8 cellular contexts compared by ENCODE assay signal in the genomic region with DNA sequence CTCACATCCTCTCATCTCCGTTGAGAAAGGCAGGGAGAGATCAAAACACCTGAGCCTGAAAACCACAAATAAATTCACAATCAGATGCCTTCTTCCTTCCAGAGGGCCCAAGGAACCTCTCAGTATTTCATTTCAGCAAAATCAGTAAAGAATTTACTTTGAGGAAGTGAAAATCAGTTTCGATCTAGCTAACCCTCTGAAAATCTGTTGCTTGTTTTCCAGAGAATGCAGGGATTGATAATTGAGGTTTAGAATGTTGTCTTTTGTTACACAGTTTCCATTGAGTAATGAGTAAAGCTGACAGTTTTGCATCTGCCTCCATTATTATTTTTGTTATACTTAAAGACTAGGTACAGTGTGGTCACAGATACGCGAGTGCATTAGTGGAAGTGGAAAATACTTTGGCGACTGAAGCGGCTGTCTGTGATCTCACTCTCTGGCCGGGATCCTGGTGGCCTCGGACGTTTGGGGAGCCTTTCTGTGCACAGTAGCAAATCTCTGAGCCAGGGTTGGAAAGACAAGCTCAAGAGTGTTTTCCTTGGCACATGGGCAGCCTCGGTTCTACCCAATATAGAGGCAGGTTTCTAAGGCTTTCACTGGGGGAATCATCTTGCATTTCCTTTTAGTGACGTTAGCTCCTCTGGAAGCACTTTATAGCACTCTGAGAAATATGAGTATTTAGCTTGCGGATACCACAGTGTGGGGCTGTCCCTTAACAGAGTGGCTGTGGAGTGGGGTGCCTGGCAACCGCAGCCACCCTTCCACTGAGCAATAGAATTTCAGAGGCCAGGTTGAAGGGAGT. TPM values are rescaled to one million over a fixed set of nuclear protein-coding genes. Genes with fewer than 3 reads are reported as not detected.
A peak's percentile ranks its signal among the peaks of the same experiment; 100 is the strongest.
DNase-seq lines count a peak whose midpoint lies in the region; ATAC-seq and TF ChIP-seq lines count a peak whose summit lies in the region.

No MANE protein-coding gene starts in this region.

- peak; percentile 96 for ATAC-seq in Right ventricle myocardium inferior
- peak; percentile 65 to 93 (median 90) for ATAC-seq in heart left ventricle
- ATAC-seq in GM18867 (IDR thresholded peaks at IDR 0.05; ENCODE audit: unreplicated experiment) = no peak

- peak overlapping the region; percentile 55 to 72 for H3K9ac ChIP-seq in stomach smooth muscle (ENCODE audit: low read length in 2 of 2)

- H3K27me3 ChIP-seq in heart left ventricle = no peaks in the 10 kb centered on the region
- H3K27me3 ChIP-seq in stomach smooth muscle (ENCODE audit: control insufficient read depth in 1 of 2, insufficient read depth in 2 of 2, low read length in 2 of 2) = no peaks in the 10 kb centered on the region

- 26 to 45% (median 30%) methylated on average over 13 of the region's 13 CpGs for WGBS in heart left ventricle, 4 donors

- TF ChIP-seq POLR2A in heart left ventricle (IDR thresholded peaks at IDR 0.05) = no peak

- H3K4me1 ChIP-seq in heart left ventricle (peaks cover 0 to 33% (median 22%) of the 10 kb centered on the region in 12 donors), stomach smooth muscle (ENCODE audit: control insufficient read depth, insufficient read depth, low read length) (peaks cover 25% of the 10 kb centered on the region)

- H3K36me3 ChIP-seq in heart left ventricle (no peaks in the 10 kb centered on the region), stomach smooth muscle (ENCODE audit: control insufficient read depth in 2 of 2, insufficient read depth in 2 of 2, low read length in 2 of 2) (no peaks in the 10 kb centered on the region)

- TF ChIP-seq CTCF in heart left ventricle (IDR thresholded peaks at IDR 0.05) = peak in 3 of 12 donors; percentile 12 to 42 (median 39)

- H3K4me3 ChIP-seq in heart left ventricle (peak overlapping the region in 7 of 12 donors; percentile 2 to 27 (median 23)), stomach smooth muscle (ENCODE audit: low read length in 2 of 2) (peak overlapping the region; percentile 40 to 58)

- H3K27ac ChIP-seq in heart left ventricle (peak overlapping the region in 11 of 12 donors; percentile 24 to 81 (median 70)), stomach smooth muscle (ENCODE audit: low read length) (peak overlapping the region; percentile 86)

- DNase-seq in Right ventricle myocardium inferior (ENCODE audit: missing footprints) = peak; percentile 76
- no peak for DNase-seq in cardiac septum (ENCODE audit: low spot score)
- DNase-seq in RPMI8226 = peak; percentile 78
- DNase-seq in heart left ventricle = peak; percentile 73 to 83 (median 81)
- no peak for DNase-seq in RKO (ENCODE audit: low spot score)
- no peak for DNase-seq in NCI-H345 treated with DMSO at 0.1 percent for 48 hours (lab: John Stamatoyannopoulos, UW; ENCODE audit: unreplicated experiment)

- H3K9me3 ChIP-seq in heart left ventricle = no peaks in the 10 kb centered on the region
- no peaks in the 10 kb centered on the region for H3K9me3 ChIP-seq in stomach smooth muscle (ENCODE audit: control insufficient read depth in 2 of 2, low read length in 2 of 2)

- intact Hi-C loops in Right ventricle myocardium inferior (cut with DNase I) (no loop called here), cardiac septum (cut with DNase I) (loop anchor here (2.0 kb wide), 1 partner anchor 132 kb away; no protein-coding TSS in a partner anchor), heart left ventricle (cut with DNase I) (no loop called here)

RNA-seq across cellular contexts. Expression of a gene that starts 32.2 kb away (rescaled TPM):
- total RNA-seq in Right ventricle myocardium inferior (37.1 TPM), cardiac septum (41.4 TPM), heart left ventricle (10 to 100 TPM; 25.6 to 92.5 (median 47.4) TPM)
- polyA plus RNA-seq in heart left ventricle = 10 to 100 TPM; 17.0 to 19.4 TPM

Comparison
In these comparisons a context has a peak if more than half of its experiments do, and no peak if none do; other contexts are left out.
1. DNase-seq: peak in Right ventricle myocardium inferior (single experiment), RPMI8226 (single experiment) and heart left ventricle (5 of 5); none in cardiac septum (single experiment), RKO (single experiment) and NCI-H345 treated with DMSO at 0.1 percent for 48 hours (single experiment).